Comparison of ENCODE assay signal across 27 cellular contexts in genomic region chr6:40732878-40733277, GRCh38.
DNase-seq lines count a peak whose midpoint lies in the region; ATAC-seq and TF ChIP-seq lines count a peak whose summit lies in the region.
"Had no signal": no experiment of that assay in that cellular context is flagged by ENCODE, and none has a peak within 500 bp of the region (broad histone marks: within the 10 kb centered on the region; RNA-seq: fewer than 3 reads in every experiment).

No MANE protein-coding gene starts in this region.

- CTCF ChIA-PET in SK-N-SH (lab: Yijun Ruan, JAX): interaction anchor here (3.9 kb wide), 1 partner anchor 145 kb away, joined by 11 read pairs; no protein-coding TSS in a partner anchor

- intact Hi-C loops in mucosa of descending colon (cut with DNase I, micrococcal nuclease): no loop called here
- intact Hi-C loops in head of caudate nucleus (cut with DNase I): no loop called here

- POLR2A ChIA-PET in SK-N-SH (lab: Yijun Ruan, JAX): no interaction called here

- no peak for TF ChIP-seq RAD21 in SK-N-SH (IDR thresholded peaks at IDR 0.05; ENCODE audit: low read length)

- H2AFZ ChIP-seq in SK-N-SH (ENCODE audit: low read depth): no peak overlapping the region
- H2AFZ ChIP-seq: GM23338 had no signal

- WGBS in SK-N-SH (ENCODE audit: low lambda C conversion rate): 67% methylated on average over 3 of the region's 3 CpGs

- H3K9me3 Mint-ChIP-seq in nephron: no peaks in the 10 kb centered on the region
- H3K9me3 Mint-ChIP-seq: CD8-positive, alpha-beta T cell; GM23338 had no signal

- H3K4me3 ChIP-seq in SK-N-SH (ENCODE audit: low read depth in 2 of 2, low read length in 1 of 2) (no peak overlapping the region), fibroblast of villous mesenchyme (ENCODE audit: low read depth, low read length) (no peak overlapping the region), mucosa of descending colon (no peak overlapping the region)
- H3K4me3 ChIP-seq: BLaER1 treated with 17β-estradiol and CSF1 and Interleukin-3, amounts not matched to agents 10 nM and 100 nM; GM23338; HAP-1; SJSA1 had no signal

- H3K27me3 ChIP-seq in SK-N-SH (ENCODE audit: insufficient read depth): no peaks in the 10 kb centered on the region
- H3K27me3 ChIP-seq: BLaER1 treated with 17β-estradiol and CSF1 and Interleukin-3, amounts not matched to agents 10 nM and 100 nM had no signal

- TF ChIP-seq CTCF in SK-N-SH (IDR thresholded peaks at IDR 0.05): no peak
- no peak for TF ChIP-seq CTCF in fibroblast of villous mesenchyme (IDR thresholded peaks at IDR 0.05; ENCODE audit: insufficient read depth, low read depth, low read length)
- TF ChIP-seq CTCF in nephron (IDR thresholded peaks at IDR 0.05; ENCODE audit: unreplicated experiment in 3 of 3): no peak
- no peak for TF ChIP-seq CTCF in mucosa of descending colon (IDR thresholded peaks at IDR 0.05)

- H3K27me3 Mint-ChIP-seq in nephron (ENCODE audit: low read depth): peaks cover 4% of the 10 kb centered on the region

- H3F3A ChIP-seq in SK-N-SH (replicated peaks; ENCODE audit: insufficient read depth): peaks cover 8% of the 10 kb centered on the region

- H3K4me1 ChIP-seq in SK-N-SH (ENCODE audit: control insufficient read depth in 1 of 2, insufficient read depth in 2 of 2, low read depth in 1 of 2, low read length in 1 of 2) (peaks cover 0 to 16% of the 10 kb centered on the region in 2 experiments; a peak in 2 of 4 replicates), mucosa of descending colon (ENCODE audit: low read depth) (no peaks in the 10 kb centered on the region)
- H3K4me1 ChIP-seq: HAP-1, SJSA1 had no signal

- ATAC-seq in SK-N-SH treated with all-trans-retinoic acid at 6 μM for 48 hours (no peak), mucosa of descending colon (no peak)
- ATAC-seq: CD8-positive, alpha-beta T cell; GM23338; Right ventricle myocardium inferior had no signal

- H3K9ac ChIP-seq in SK-N-SH: no peak overlapping the region
- H3K9ac ChIP-seq: BLaER1 treated with 17β-estradiol and CSF1 and Interleukin-3, amounts not matched to agents 10 nM and 100 nM; KMS-11 had no signal

- H3K36me3 ChIP-seq in SK-N-SH (replicated peaks in 1 of 2; ENCODE audit: control insufficient read depth in 1 of 2, insufficient read depth in 2 of 2, low read length in 1 of 2) (no peaks in the 10 kb centered on the region), mucosa of descending colon (ENCODE audit: low read depth) (no peaks in the 10 kb centered on the region)
- H3K36me3 ChIP-seq: BLaER1 treated with 17β-estradiol and CSF1 and Interleukin-3, amounts not matched to agents 10 nM and 100 nM; HAP-1; SJSA1 had no signal

- no peaks in the 10 kb centered on the region for H3K9me2 ChIP-seq in SK-N-SH

- no peaks in the 10 kb centered on the region for H4K20me1 ChIP-seq in SK-N-SH (ENCODE audit: insufficient read depth)
- H4K20me1 ChIP-seq: BLaER1 treated with 17β-estradiol and CSF1 and Interleukin-3, amounts not matched to agents 10 nM and 100 nM had no signal

- H3K79me2 ChIP-seq in SK-N-SH (ENCODE audit: insufficient read depth): no peaks in the 10 kb centered on the region

- no peaks in the 10 kb centered on the region for H3K36me3 Mint-ChIP-seq in nephron (ENCODE audit: low read depth)
- H3K36me3 Mint-ChIP-seq: CD8-positive, alpha-beta T cell had no signal

- H3K27ac Mint-ChIP-seq in nephron: peak overlapping the region; percentile 7 to 83 (median 22)
- H3K27ac Mint-ChIP-seq: CD8-positive, alpha-beta T cell; GM23338 had no signal

- no peak overlapping the region for H3K4me3 Mint-ChIP-seq in nephron
- H3K4me3 Mint-ChIP-seq: CD8-positive, alpha-beta T cell; GM23338 had no signal

- H3K27ac ChIP-seq in SK-N-SH (ENCODE audit: low read depth in 2 of 2, low read length in 1 of 2): peak overlapping the region in 1 of 2 experiments; percentile 20; a peak in 2 of 4 replicates
- H3K27ac ChIP-seq: 22Rv1; BLaER1 treated with 17β-estradiol and CSF1 and Interleukin-3, amounts not matched to agents 10 nM and 100 nM; KMS-11; SJSA1 had no signal

- no peaks in the 10 kb centered on the region for H3K9me3 ChIP-seq in SK-N-SH
- H3K9me3 ChIP-seq in mucosa of descending colon: no peaks in the 10 kb centered on the region
- H3K9me3 ChIP-seq: BLaER1 treated with 17β-estradiol and CSF1 and Interleukin-3, amounts not matched to agents 10 nM and 100 nM; HAP-1; SJSA1 had no signal

- H3K4me2 ChIP-seq in SK-N-SH: peak overlapping the region; percentile 7; the same call in 1 of the 2 replicates
- H3K4me2 ChIP-seq: GM23338, KMS-11 had no signal

- no peak for DNase-seq in SK-N-SH
- DNase-seq in fibroblast of villous mesenchyme (ENCODE audit: low read depth): peak; percentile 37
- DNase-seq in activated naive CD4-positive, alpha-beta T cell (lab: John Stamatoyannopoulos, UW): no peak
- no peak for DNase-seq in mucosa of descending colon
- DNase-seq in head of caudate nucleus: no peak
- DNase-seq in retina: no peak
- DNase-seq: ACHN; CD8-positive, alpha-beta T cell; DMS153; GDM1; IMR-90; NCI-H1694; NCI-H2081; NCI-H2171; NCI-H345; NCI-H524; NCI-H82; OCI-M1 had no signal

- peaks cover 16% of the 10 kb centered on the region for H3K4me1 Mint-ChIP-seq in nephron

- no peak for TF ChIP-seq EP300 in SK-N-SH (IDR thresholded peaks at IDR 0.05; ENCODE audit: borderline replicate concordance in 1 of 2, low read depth in 1 of 2, low read length in 1 of 2)

TF ChIP-seq in SK-N-SH, 30 proteins besides CTCF, POLR2A, EP300 and RAD21 (continues in another document):
- TF ChIP-seq GATA2 (CRISPR knock-in tag; IDR thresholded peaks at IDR 0.05) (no peak), SMC3 (IDR thresholded peaks at IDR 0.05; ENCODE audit: low read depth, low read length) (no peak), FOSL2 (IDR thresholded peaks at IDR 0.05; ENCODE audit: borderline replicate concordance, low read depth) (no peak)
- TF ChIP-seq, protein P1, sequence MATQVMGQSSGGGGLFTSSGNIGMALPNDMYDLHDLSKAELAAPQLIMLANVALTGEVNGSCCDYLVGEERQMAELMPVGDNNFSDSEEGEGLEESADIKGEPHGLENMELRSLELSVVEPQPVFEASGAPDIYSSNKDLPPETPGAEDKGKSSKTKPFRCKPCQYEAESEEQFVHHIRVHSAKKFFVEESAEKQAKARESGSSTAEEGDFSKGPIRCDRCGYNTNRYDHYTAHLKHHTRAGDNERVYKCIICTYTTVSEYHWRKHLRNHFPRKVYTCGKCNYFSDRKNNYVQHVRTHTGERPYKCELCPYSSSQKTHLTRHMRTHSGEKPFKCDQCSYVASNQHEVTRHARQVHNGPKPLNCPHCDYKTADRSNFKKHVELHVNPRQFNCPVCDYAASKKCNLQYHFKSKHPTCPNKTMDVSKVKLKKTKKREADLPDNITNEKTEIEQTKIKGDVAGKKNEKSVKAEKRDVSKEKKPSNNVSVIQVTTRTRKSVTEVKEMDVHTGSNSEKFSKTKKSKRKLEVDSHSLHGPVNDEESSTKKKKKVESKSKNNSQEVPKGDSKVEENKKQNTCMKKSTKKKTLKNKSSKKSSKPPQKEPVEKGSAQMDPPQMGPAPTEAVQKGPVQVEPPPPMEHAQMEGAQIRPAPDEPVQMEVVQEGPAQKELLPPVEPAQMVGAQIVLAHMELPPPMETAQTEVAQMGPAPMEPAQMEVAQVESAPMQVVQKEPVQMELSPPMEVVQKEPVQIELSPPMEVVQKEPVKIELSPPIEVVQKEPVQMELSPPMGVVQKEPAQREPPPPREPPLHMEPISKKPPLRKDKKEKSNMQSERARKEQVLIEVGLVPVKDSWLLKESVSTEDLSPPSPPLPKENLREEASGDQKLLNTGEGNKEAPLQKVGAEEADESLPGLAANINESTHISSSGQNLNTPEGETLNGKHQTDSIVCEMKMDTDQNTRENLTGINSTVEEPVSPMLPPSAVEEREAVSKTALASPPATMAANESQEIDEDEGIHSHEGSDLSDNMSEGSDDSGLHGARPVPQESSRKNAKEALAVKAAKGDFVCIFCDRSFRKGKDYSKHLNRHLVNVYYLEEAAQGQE (IDR thresholded peaks at IDR 0.05; ENCODE audit: low read depth, low read length): no peak

TF ChIP-seq in SK-N-SH treated with all-trans-retinoic acid at 6 μM for 48 hours, 23 proteins besides CTCF, POLR2A, EP300 and RAD21:
- no peak for TF ChIP-seq TOX (CRISPR knock-in tag; IDR thresholded peaks at IDR 0.05; ENCODE audit: borderline replicate concordance)
- no peak for TF ChIP-seq GLIS3 (CRISPR knock-in tag; IDR thresholded peaks at IDR 0.05)
- no peak for TF ChIP-seq BACH2 (CRISPR knock-in tag; IDR thresholded peaks at IDR 0.05; ENCODE audit: borderline replicate concordance)
- no peak for TF ChIP-seq CSDC2 (CRISPR knock-in tag; IDR thresholded peaks at IDR 0.05)
